22 cellular contexts compared by ENCODE assay signal in genomic region chr2:53516650-53517049, GRCh38.
"Had no signal": no experiment of that assay in that cellular context is flagged by ENCODE, and none has a peak within 500 bp of the region (broad histone marks: within the 10 kb centered on the region; RNA-seq: fewer than 3 reads in every experiment).

No MANE protein-coding gene starts in this region.

- H3K27me3 ChIP-seq: colonic mucosa, esophagus squamous epithelium, heart right ventricle, pancreas had no signal

- H3K4me1 ChIP-seq: colonic mucosa, prostate gland had no signal

- H3K27ac ChIP-seq: colonic mucosa, epithelial cell of prostate, esophagus squamous epithelium, heart right ventricle, pancreas, prostate gland, skin epidermis, thoracic aorta had no signal

- H3K36me3 ChIP-seq: colonic mucosa, esophagus squamous epithelium, heart right ventricle, pancreas, prostate gland, thoracic aorta had no signal

- H3K4me3 ChIP-seq: colonic mucosa, esophagus squamous epithelium, heart right ventricle, pancreas, prostate gland, skin epidermis, thoracic aorta had no signal

- ATAC-seq: activated CD8-positive, alpha-beta T cell treated with anti-CD3 and anti-CD28 coated beads for 36 hours; activated T-cell treated with anti-CD3 and anti-CD28 coated beads, Interleukin-2, amount 50 U/mL, for 4 hours; heart right ventricle; naive thymus-derived CD8-positive, alpha-beta T cell; sciatic nerve; stimulated activated effector memory CD8-positive, alpha-beta T cell treated with anti-CD3 and anti-CD28 coated beads, Interleukin-12 subunit alpha, Interleukin-12 subunit beta, amount 100 ng/mL, for 72 hours; WTC11 had no signal

- DNase-seq: activated CD4-positive, alpha-beta T cell treated with anti-CD3 and anti-CD28 coated beads, Interleukin-2, amount 50 U/mL, for 1 hour; activated CD8-positive, alpha-beta T cell treated with anti-CD3 and anti-CD28 coated beads for 36 hours; activated naive CD4-positive, alpha-beta T cell; activated T-cell treated with anti-CD3 and anti-CD28 coated beads, Interleukin-2, amount 50 U/mL, for 4 hours; colonic mucosa; effector CD8-positive, alpha-beta T cell; esophagus squamous epithelium; foreskin melanocyte; heart right ventricle; naive thymus-derived CD8-positive, alpha-beta T cell; pancreas; retina; stimulated activated CD4-positive, alpha-beta T cell treated with anti-CD3 and anti-CD28 coated beads, Interleukin-12 subunit alpha, Interleukin-12 subunit beta, amount 100 ng/mL, for 4 hours; stimulated activated CD4-positive, alpha-beta T cell treated with anti-CD3 and anti-CD28 coated beads, Interleukin-4, amount 100 ng/mL, for 1 hour; trophoblast cell had no signal

- H3K9me3 ChIP-seq: colonic mucosa, esophagus squamous epithelium, heart right ventricle, pancreas, prostate gland, thoracic aorta had no signal
